Comparison of ENCODE assay signal across 7 cellular contexts in genomic region chr2:22478329-22478728, GRCh38.
"Had no signal": no experiment of that assay in that cellular context is flagged by ENCODE, and none has a peak within 500 bp of the region (broad histone marks: within the 10 kb centered on the region; RNA-seq: fewer than 3 reads in every experiment).

No MANE protein-coding gene starts in this region.

- H3K4me2 ChIP-seq: KMS-11 had no signal

- H3K9ac ChIP-seq: KMS-11 had no signal

- DNase-seq: IMR-90, KBM-7, KG1 had no signal

- H3K4me3 ChIP-seq: K562 had no signal

- H3K27ac ChIP-seq: HL-60, KMS-11 had no signal

- ATAC-seq: HepG2, K562 had no signal
